Comparison of ENCODE assay signal across 8 cellular contexts in the genomic region with DNA sequence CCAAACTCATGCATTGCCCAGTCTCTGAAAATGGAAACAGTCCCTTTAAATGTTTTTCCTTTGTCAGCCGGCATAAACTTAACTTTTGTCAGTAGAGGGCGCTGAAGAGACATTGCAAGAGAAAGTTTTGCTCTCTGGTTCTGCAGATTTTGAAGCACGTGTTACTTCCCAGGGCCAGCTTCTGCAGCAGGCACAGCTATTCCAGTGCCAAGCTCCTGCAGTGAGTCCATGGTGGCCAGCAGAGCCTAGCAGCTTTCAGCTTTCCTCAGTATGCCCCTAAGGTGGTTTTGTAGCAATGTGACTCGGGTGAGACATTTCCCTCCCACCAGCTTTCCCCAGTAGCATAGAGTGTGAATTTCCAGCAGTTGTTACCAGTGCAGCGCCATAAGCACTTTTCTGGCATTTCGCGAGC. TPM values are rescaled to one million over a fixed set of nuclear protein-coding genes. Genes with fewer than 3 reads are reported as not detected.
DNase-seq lines count a peak whose midpoint lies in the region; ATAC-seq and TF ChIP-seq lines count a peak whose summit lies in the region.

No MANE protein-coding gene starts in this region.

- no peak overlapping the region for H3K4me2 ChIP-seq in smooth muscle cell

- WGBS in body of pancreas, 2 donors = 37 to 39% methylated on average over 7 of the region's 7 CpGs
- WGBS in iPS DF 6.9 (ENCODE audit: insufficient coverage, insufficient read length) = no CpG with 5 or more reads among the region's 7 CpGs
- 41% methylated on average over 7 of the region's 7 CpGs for WGBS in smooth muscle cell (ENCODE audit: low lambda C conversion rate)

- no peaks in the 10 kb centered on the region for H3K79me2 ChIP-seq in smooth muscle cell (ENCODE audit: low read depth)

- H4K20me1 ChIP-seq in smooth muscle cell (ENCODE audit: low read depth) = no peaks in the 10 kb centered on the region

- TF ChIP-seq CTCF in body of pancreas (IDR thresholded peaks at IDR 0.05) (peak; percentile 77 to 98 (median 94)), smooth muscle cell (IDR thresholded peaks at IDR 0.05; ENCODE audit: borderline replicate concordance, insufficient read depth, poor library complexity, severe bottlenecking) (peak; percentile 76)

- no peak overlapping the region for H3K9ac ChIP-seq in smooth muscle cell (ENCODE audit: low read depth)

- no peak overlapping the region for H2AFZ ChIP-seq in smooth muscle cell (ENCODE audit: low read depth)

- H3K4me3 ChIP-seq in body of pancreas (no peak overlapping the region), iPS DF 6.9 (ENCODE audit: low read length) (no peak overlapping the region), smooth muscle cell (no peak overlapping the region)

- peaks cover 5% of the 10 kb centered on the region for H3F3A ChIP-seq in smooth muscle cell (ENCODE audit: low read depth)

- no peak for TF ChIP-seq POLR2A in body of pancreas (IDR thresholded peaks at IDR 0.05)

- intact Hi-C loops in body of pancreas (cut with DNase I) = loop anchor here (10.0 kb wide), 1 partner anchor 57 kb away; no protein-coding TSS in a partner anchor

- H3K27ac ChIP-seq in body of pancreas = no peak overlapping the region
- H3K27ac ChIP-seq in iPS DF 6.9 (ENCODE audit: low read length) = no peak overlapping the region
- no peak overlapping the region for H3K27ac ChIP-seq in smooth muscle cell (ENCODE audit: low read depth)

- peak; percentile 63 for ATAC-seq in HG02798 (IDR thresholded peaks at IDR 0.05; ENCODE audit: poor library complexity, unreplicated experiment)
- peak; percentile 94 for ATAC-seq in body of pancreas

- DNase-seq in NCI-H2081 (lab: John Stamatoyannopoulos, UW) = peak; percentile 70 to 74
- DNase-seq in NCI-H2081 treated with DMSO at 0.1 percent for 48 hours (lab: John Stamatoyannopoulos, UW) = no peak
- DNase-seq in NCI-H146 (lab: John Stamatoyannopoulos, UW) = peak; percentile 59
- DNase-seq in T-helper 2 cell = peak in 4 of 5 experiments; percentile 1 to 71 (median 37)
- peak; percentile 77 to 88 (median 84) for DNase-seq in body of pancreas
- DNase-seq in iPS DF 6.9 (ENCODE audit: low read depth, low spot score) = peak; percentile 57
- no peak for DNase-seq in smooth muscle cell (lab: John Stamatoyannopoulos, UW; ENCODE audit: unreplicated experiment)

- no peaks in the 10 kb centered on the region for H3K9me3 ChIP-seq in body of pancreas
- H3K9me3 ChIP-seq in iPS DF 6.9 (ENCODE audit: control insufficient read depth, insufficient read depth, low read length) = no peaks in the 10 kb centered on the region
- H3K9me3 ChIP-seq in smooth muscle cell (replicated peaks; ENCODE audit: low read depth) = no peaks in the 10 kb centered on the region

- H3K27me3 ChIP-seq in body of pancreas (no peaks in the 10 kb centered on the region), iPS DF 6.9 (ENCODE audit: control insufficient read depth, insufficient read depth, low read length) (no peaks in the 10 kb centered on the region), smooth muscle cell (ENCODE audit: low read depth) (peaks cover 19% of the 10 kb centered on the region)

- H3K4me1 ChIP-seq in body of pancreas (peaks cover 22% of the 10 kb centered on the region), iPS DF 6.9 (ENCODE audit: control insufficient read depth, insufficient read depth, low read length) (no peaks in the 10 kb centered on the region), smooth muscle cell (ENCODE audit: low read depth) (no peaks in the 10 kb centered on the region)

- H3K36me3 ChIP-seq in body of pancreas (replicated peaks in 1 of 2; ENCODE audit: insufficient read depth in 1 of 2, low read depth in 2 of 2) (no peaks in the 10 kb centered on the region), iPS DF 6.9 (ENCODE audit: control insufficient read depth, insufficient read depth, low read length) (no peaks in the 10 kb centered on the region), smooth muscle cell (ENCODE audit: low read depth) (no peaks in the 10 kb centered on the region)

RNA-seq across cellular contexts. Expression of a gene that starts 2.6 kb away (rescaled TPM):
- total RNA-seq in body of pancreas (1 to 10 TPM in 1 of 2 donors, under 1 TPM in 1; 0.99 to 3.9 TPM), smooth muscle cell (not detected in 2 replicates)
- not detected in 2 replicates for polyA plus RNA-seq in smooth muscle cell

RNA-seq across cellular contexts. Expression of a gene that starts 32.0 kb away (rescaled TPM):
- 10 to 100 TPM; 14.5 to 17.6 TPM for total RNA-seq in body of pancreas
- total RNA-seq in smooth muscle cell = 0.27 TPM in 1 of 2 replicates, not detected in the other
- polyA plus RNA-seq in smooth muscle cell = 0.71 TPM in 1 of 2 replicates, not detected in the other

Comparison
In these comparisons a context has a peak if more than half of its experiments do, and no peak if none do; other contexts are left out.
1. DNase-seq: peak in NCI-H2081 (2 of 2), NCI-H146 (single experiment), T-helper 2 cell (4 of 5), body of pancreas (4 of 4) and iPS DF 6.9 (single experiment); none in NCI-H2081 treated with DMSO at 0.1 percent for 48 hours (single experiment) and smooth muscle cell (single experiment).
2. RNA of a gene that starts 32.0 kb away (total RNA-seq): 14.5 to 17.6 TPM in body of pancreas; 0.27 TPM in smooth muscle cell; every median in the first group is over 10 times any median in the second.